In genomic region chr3:24133441-24133840, GRCh38 we compare ENCODE assay signal across 31 cellular contexts.
"Had no signal": no experiment of that assay in that cellular context is flagged by ENCODE, and none has a peak within 500 bp of the region (broad histone marks: within the 10 kb centered on the region; RNA-seq: fewer than 3 reads in every experiment).

No MANE protein-coding gene starts in this region.

- H3K27ac Mint-ChIP-seq: immature natural killer cell; memory B cell; naive thymus-derived CD4-positive, alpha-beta T cell; natural killer cell treated with Interleukin-12 subunit alpha and Interleukin-12 subunit beta and Interleukin-15 and Interleukin-18, amount 100 ng/mL, for 72 hours; stimulated activated memory B cell treated with anti-CD40 and anti-IgM and Interleukin-4, amounts not matched to agents 10 μg/mL and 1 μg/mL and 100 μg/mL, for 72 hours; stimulated activated naive CD8-positive, alpha-beta T cell treated with anti-CD3 and anti-CD28 coated beads, Interleukin-15, amount 100 ng/mL, for 72 hours had no signal

- DNase-seq: hypothalamus; immature natural killer cell; kidney; left colon; left lung; midbrain; mucosa of descending colon; naive thymus-derived CD4-positive, alpha-beta T cell; nucleus accumbens; pancreas; posterior cingulate gyrus; retina; right cardiac atrium; small intestine; spleen; stimulated activated CD4-positive, alpha-beta T cell treated with anti-CD3 and anti-CD28 coated beads, Interleukin-2, amount 100 ng/mL, for 48 hours; stimulated activated CD4-positive, alpha-beta T cell treated with anti-CD3 and anti-CD28 coated beads, Interleukin-4, amount 100 ng/mL, for 4 hours; stimulated activated CD8-positive, alpha-beta memory T cell treated with anti-CD3 and anti-CD28 coated beads, Interleukin-4, amount 100 ng/mL, for 48 hours; stimulated activated naive CD4-positive, alpha-beta T cell treated with Interleukin-2 at 50 U/mL for 16 hours; stimulated activated naive CD8-positive, alpha-beta T cell treated with anti-CD3 and anti-CD28 coated beads, Interleukin-15, amount 100 ng/mL, for 72 hours; testis; thyroid gland; transverse colon; upper lobe of left lung had no signal

- H3K27me3 Mint-ChIP-seq: naive thymus-derived CD4-positive, alpha-beta T cell; stimulated activated memory B cell treated with anti-CD40 and anti-IgM and Interleukin-4, amounts not matched to agents 10 μg/mL and 1 μg/mL and 100 μg/mL, for 72 hours; stimulated activated naive CD8-positive, alpha-beta T cell treated with anti-CD3 and anti-CD28 coated beads, Interleukin-15, amount 100 ng/mL, for 72 hours had no signal

- H3K27me3 ChIP-seq: left lung, pancreas, spleen, testis, thyroid gland, transverse colon, upper lobe of left lung, vagina had no signal

- H3K4me1 Mint-ChIP-seq: immature natural killer cell; stimulated activated memory B cell treated with anti-CD40 and anti-IgM and Interleukin-4, amounts not matched to agents 10 μg/mL and 1 μg/mL and 100 μg/mL, for 72 hours had no signal

- H3K27ac ChIP-seq: left lung, pancreas, spleen, testis, thyroid gland, transverse colon, upper lobe of left lung, vagina had no signal

- H3K36me3 ChIP-seq: left lung, prostate gland, thyroid gland had no signal

- H3K4me3 Mint-ChIP-seq: immature natural killer cell; memory B cell; naive thymus-derived CD4-positive, alpha-beta T cell; natural killer cell treated with Interleukin-12 subunit alpha and Interleukin-12 subunit beta and Interleukin-15 and Interleukin-18, amount 100 ng/mL, for 72 hours; stimulated activated memory B cell treated with anti-CD40 and anti-IgM and Interleukin-4, amounts not matched to agents 10 μg/mL and 1 μg/mL and 100 μg/mL, for 72 hours; stimulated activated naive CD8-positive, alpha-beta T cell treated with anti-CD3 and anti-CD28 coated beads, Interleukin-15, amount 100 ng/mL, for 72 hours had no signal

- H3K36me3 Mint-ChIP-seq: immature natural killer cell; memory B cell; naive thymus-derived CD4-positive, alpha-beta T cell; natural killer cell treated with Interleukin-12 subunit alpha and Interleukin-12 subunit beta and Interleukin-15 and Interleukin-18, amount 100 ng/mL, for 72 hours; stimulated activated memory B cell treated with anti-CD40 and anti-IgM and Interleukin-4, amounts not matched to agents 10 μg/mL and 1 μg/mL and 100 μg/mL, for 72 hours had no signal

- H3K4me1 ChIP-seq: pancreas, spleen, testis had no signal

- H3K9me3 Mint-ChIP-seq: immature natural killer cell had no signal

- H3K4me3 ChIP-seq: left lung, lung, mucosa of descending colon, pancreas, prostate gland, spleen, testis, thyroid gland, transverse colon, upper lobe of left lung, vagina had no signal

- ATAC-seq: left colon; left lung; mucosa of descending colon; naive thymus-derived CD4-positive, alpha-beta T cell; natural killer cell treated with Interleukin-12 subunit alpha and Interleukin-12 subunit beta and Interleukin-15 and Interleukin-18, amount 100 ng/mL, for 72 hours; pancreas; right cardiac atrium; sciatic nerve; stimulated activated memory B cell treated with anti-CD40 and anti-IgM and Interleukin-4, amounts not matched to agents 10 μg/mL and 1 μg/mL and 100 μg/mL, for 72 hours had no signal

- H3K9me3 ChIP-seq: left lung, mucosa of descending colon, pancreas, prostate gland, spleen, testis, thyroid gland, transverse colon, upper lobe of left lung, vagina had no signal
